34 cellular contexts compared by ENCODE assay signal in genomic region chr14:31255286-31255685, GRCh38.
"Had no signal": no experiment of that assay in that cellular context is flagged by ENCODE, and none has a peak within 500 bp of the region (broad histone marks: within the 10 kb centered on the region; RNA-seq: fewer than 3 reads in every experiment).

No MANE protein-coding gene starts in this region.

- H3K4me3 ChIP-seq: MG63 had no signal

- H3K36me3 ChIP-seq: MG63 had no signal

- H3K9me3 ChIP-seq: MG63 had no signal

- H3K27me3 ChIP-seq: MG63 had no signal

- DNase-seq: Karpas-422, Kasumi-1, MG63, MM.1S, MV-4-11, NCI-H1048, NCI-H1092, NCI-H1092 treated with DMSO at 0.1 percent for 48 hours, NCI-H1105, NCI-H1105 treated with DMSO at 0.1 percent for 48 hours, NCI-H1417, NCI-H1417 treated with DMSO at 0.1 percent for 48 hours, NCI-H1436, NCI-H1436 treated with DMSO at 0.1 percent for 48 hours, NCI-H146, NCI-H1694, NCI-H1694 treated with DMSO at 0.1 percent for 48 hours, NCI-H187, NCI-H187 treated with DMSO at 0.1 percent for 48 hours, NCI-H1930, NCI-H2029, NCI-H2029 treated with DMSO at 0.1 percent for 48 hours, NCI-H2081, NCI-H2081 treated with DMSO at 0.1 percent for 48 hours, NCI-H2107, NCI-H2171, NCI-H2171 treated with DMSO at 0.1 percent for 48 hours, NCI-H2227 treated with DMSO at 0.1 percent for 48 hours, NCI-H226, NCI-H345, NCI-H446, NCI-H446 treated with DMSO at 0.1 percent for 48 hours, NCI-H510A, NCI-H510A treated with DMSO at 0.1 percent for 48 hours had no signal
